In genomic region chr1:117213046-117213445, GRCh38 we compare ENCODE assay signal across 39 cellular contexts. TPM values are rescaled to one million over a fixed set of nuclear protein-coding genes. Genes with fewer than 3 reads are reported as not detected.
"Had no signal": no experiment of that assay in that cellular context is flagged by ENCODE, and none has a peak within 500 bp of the region (broad histone marks: within the 10 kb centered on the region; RNA-seq: fewer than 3 reads in every experiment).

No MANE protein-coding gene starts in this region.

- H3K27me3 ChIP-seq: adrenal gland, body of pancreas, brain microvascular endothelial cell, breast epithelium had no signal

- H3K27ac ChIP-seq: adrenal gland, body of pancreas, brain microvascular endothelial cell, breast epithelium, VCaP had no signal

- H3K27me3 Mint-ChIP-seq: activated CD4-positive, alpha-beta T cell treated with anti-CD3 and anti-CD28 coated beads, Interleukin-2, amount 10 ng/mL, durations not matched to agents 24 days and 14 days; activated naive CD8-positive, alpha-beta T cell treated with anti-CD3 and anti-CD28 coated beads for 36 hours had no signal

- H3K36me3 ChIP-seq: adrenal gland, brain microvascular endothelial cell, breast epithelium had no signal

- H3K4me3 ChIP-seq: adrenal gland, body of pancreas, breast epithelium had no signal

- FAIRE-seq: astrocyte, TTC549 had no signal

- H3K9me3 ChIP-seq: adrenal gland, body of pancreas had no signal

- H3K27ac Mint-ChIP-seq: activated B cell treated with CpG ODN at 0.5 μM for 24 hours; activated CD4-positive, alpha-beta memory T cell treated with anti-CD3 and anti-CD28 coated beads for 36 hours; activated CD4-positive, alpha-beta T cell treated with anti-CD3 and anti-CD28 coated beads, Interleukin-2, amount 10 ng/mL, durations not matched to agents 24 days and 14 days; activated CD8-positive, alpha-beta T cell treated with anti-CD3 and anti-CD28 coated beads for 36 hours; activated naive CD4-positive, alpha-beta T cell treated with anti-CD3 and anti-CD28 coated beads for 36 hours; activated naive CD8-positive, alpha-beta T cell treated with anti-CD3 and anti-CD28 coated beads for 36 hours; activated T-cell treated with anti-CD3 and anti-CD28 coated beads, Interleukin-2, amount 50 U/mL, for 72 hours; activated T-helper 1 cell treated with anti-CD3 and anti-CD28 coated beads, Interleukin-12 subunit alpha, Interleukin-12 subunit beta, Interleukin-2, Interleukin-4 antibody, amounts not matched to agents 30 ng/mL and 10 ng/mL and 1 ng/mL, durations not matched to agents 14 hours and 24 hours and 36 hours; activated T-helper 17 cell treated with anti-CD3 and anti-CD28 coated beads, Interleukin-2, amount 50 U/mL, for 72 hours; T-helper 1 cell treated with Interleukin-12 subunit alpha and Interleukin-12 subunit beta and Interleukin-4 antibody, amounts not matched to agents 30 μg/mL and 1 μg/mL, for 36 hours; T-helper 2 cell treated with Interferon-gamma antibody and Interleukin-4, amounts not matched to agents 5 μg/mL and 100 μg/mL, for 36 hours had no signal

- H3K9me3 Mint-ChIP-seq: activated B cell treated with CpG ODN at 0.5 μM for 24 hours; activated CD4-positive, alpha-beta memory T cell treated with anti-CD3 and anti-CD28 coated beads for 36 hours; activated CD4-positive, alpha-beta T cell treated with anti-CD3 and anti-CD28 coated beads, Interleukin-2, amount 10 ng/mL, durations not matched to agents 24 days and 14 days; activated CD8-positive, alpha-beta T cell treated with anti-CD3 and anti-CD28 coated beads for 36 hours; activated naive CD4-positive, alpha-beta T cell treated with anti-CD3 and anti-CD28 coated beads for 36 hours; activated naive CD4-positive, alpha-beta T cell treated with anti-CD3 and anti-CD28 coated beads, Interleukin-2, amount 50 U/mL, for 72 hours; activated T-cell treated with anti-CD3 and anti-CD28 coated beads, Interleukin-2, amount 50 U/mL, for 4 hours; activated T-helper 1 cell treated with anti-CD3 and anti-CD28 coated beads, Interleukin-12 subunit alpha, Interleukin-12 subunit beta, Interleukin-2, Interleukin-4 antibody, amounts not matched to agents 30 ng/mL and 10 ng/mL and 1 ng/mL, durations not matched to agents 14 hours and 24 hours and 36 hours; T-helper 1 cell treated with Interleukin-12 subunit alpha and Interleukin-12 subunit beta and Interleukin-4 antibody, amounts not matched to agents 30 μg/mL and 1 μg/mL, for 36 hours; T-helper 2 cell treated with Interferon-gamma antibody and Interleukin-4, amounts not matched to agents 5 μg/mL and 100 μg/mL, for 36 hours had no signal

- DNase-seq: activated B cell treated with CpG ODN at 0.5 μM for 24 hours; activated CD4-positive, alpha-beta memory T cell treated with anti-CD3 and anti-CD28 coated beads for 36 hours; activated CD4-positive, alpha-beta T cell treated with anti-CD3 and anti-CD28 coated beads for 4 hours; activated CD4-positive, alpha-beta T cell treated with anti-CD3 and anti-CD28 coated beads, Interleukin-2, amount 10 ng/mL, durations not matched to agents 24 days and 14 days; activated CD4-positive, alpha-beta T cell treated with anti-CD3 and anti-CD28 coated beads, Interleukin-2, amount 50 U/mL, for 1 hour; activated CD4-positive, alpha-beta T cell treated with anti-CD3 and anti-CD28 coated beads, Interleukin-2, amount 50 U/mL, for 4 hours; activated CD4-positive, CD25-positive, alpha-beta regulatory T cell treated with anti-CD3 and anti-CD28 coated beads, Interleukin-2, amount 50 U/mL, for 72 hours; activated CD8-positive, alpha-beta memory T cell treated with anti-CD3 and anti-CD28 coated beads, Interleukin-2, amount 50 U/mL, for 4 hours; activated CD8-positive, alpha-beta T cell treated with anti-CD3 and anti-CD28 coated beads for 36 hours; activated effector memory CD4-positive, alpha-beta T cell treated with anti-CD3 and anti-CD28 coated beads, Interleukin-2, amount 50 U/mL, for 16 hours; activated gamma-delta T cell treated with Interleukin-2 at 50 U/mL for 16 hours; activated naive CD4-positive, alpha-beta T cell; activated naive CD4-positive, alpha-beta T cell treated with anti-CD3 and anti-CD28 coated beads for 36 hours; activated naive CD4-positive, alpha-beta T cell treated with anti-CD3 and anti-CD28 coated beads, Interleukin-2, amount 50 U/mL, for 16 hours; activated naive CD8-positive, alpha-beta T cell treated with anti-CD3 and anti-CD28 coated beads for 36 hours; activated T-cell treated with anti-CD3 and anti-CD28 coated beads for 4 hours; activated T-cell treated with anti-CD3 and anti-CD28 coated beads, Interleukin-2, amount 50 U/mL, for 1 hour; activated T-cell treated with anti-CD3 and anti-CD28 coated beads, Interleukin-2, amount 50 U/mL, for 4 hours; activated T-cell treated with anti-CD3 and anti-CD28 coated beads, Interleukin-2, amount 50 U/mL, for 72 hours; adrenal gland; amniotic stem cell; aorta; body of pancreas; brain microvascular endothelial cell; central memory CD4-positive, alpha-beta T cell; T-helper 1 cell; T-helper 2 cell; T-helper 9 cell had no signal

- H3K4me1 Mint-ChIP-seq: activated B cell treated with CpG ODN at 0.5 μM for 24 hours; activated CD4-positive, alpha-beta T cell treated with anti-CD3 and anti-CD28 coated beads, Interleukin-2, amount 10 ng/mL, durations not matched to agents 24 days and 14 days; activated naive CD8-positive, alpha-beta T cell treated with anti-CD3 and anti-CD28 coated beads for 36 hours; activated T-helper 17 cell treated with anti-CD3 and anti-CD28 coated beads, Interleukin-2, amount 50 U/mL, for 72 hours had no signal

- ATAC-seq: activated CD8-positive, alpha-beta T cell treated with anti-CD3 and anti-CD28 coated beads for 36 hours; activated naive CD4-positive, alpha-beta T cell treated with anti-CD3 and anti-CD28 coated beads, Interleukin-2, amount 50 U/mL, for 72 hours; activated T-cell treated with anti-CD3 and anti-CD28 coated beads, Interleukin-2, amount 50 U/mL, for 4 hours; activated T-cell treated with anti-CD3 and anti-CD28 coated beads, Interleukin-2, amount 50 U/mL, for 72 hours; activated T-helper 17 cell treated with anti-CD3 and anti-CD28 coated beads, Interleukin-2, amount 50 U/mL, for 72 hours; body of pancreas had no signal

- H3K36me3 Mint-ChIP-seq: activated CD4-positive, alpha-beta memory T cell treated with anti-CD3 and anti-CD28 coated beads for 36 hours had no signal

- H3K4me1 ChIP-seq: adrenal gland, breast epithelium had no signal

- H3K4me3 Mint-ChIP-seq: activated B cell treated with CpG ODN at 0.5 μM for 24 hours; activated CD4-positive, alpha-beta memory T cell treated with anti-CD3 and anti-CD28 coated beads for 36 hours; activated CD4-positive, alpha-beta T cell treated with anti-CD3 and anti-CD28 coated beads, Interleukin-2, amount 10 ng/mL, durations not matched to agents 24 days and 14 days; activated CD8-positive, alpha-beta T cell treated with anti-CD3 and anti-CD28 coated beads for 36 hours; activated naive CD4-positive, alpha-beta T cell treated with anti-CD3 and anti-CD28 coated beads for 36 hours; activated naive CD8-positive, alpha-beta T cell treated with anti-CD3 and anti-CD28 coated beads for 36 hours; activated T-cell treated with anti-CD3 and anti-CD28 coated beads, Interleukin-2, amount 50 U/mL, for 4 hours; activated T-cell treated with anti-CD3 and anti-CD28 coated beads, Interleukin-2, amount 50 U/mL, for 72 hours; activated T-helper 1 cell treated with anti-CD3 and anti-CD28 coated beads, Interleukin-12 subunit alpha, Interleukin-12 subunit beta, Interleukin-2, Interleukin-4 antibody, amounts not matched to agents 30 ng/mL and 10 ng/mL and 1 ng/mL, durations not matched to agents 14 hours and 24 hours and 36 hours; activated T-helper 17 cell treated with anti-CD3 and anti-CD28 coated beads, Interleukin-2, amount 50 U/mL, for 72 hours; T-helper 1 cell treated with Interleukin-12 subunit alpha and Interleukin-12 subunit beta and Interleukin-4 antibody, amounts not matched to agents 30 μg/mL and 1 μg/mL, for 36 hours; T-helper 2 cell treated with Interferon-gamma antibody and Interleukin-4, amounts not matched to agents 5 μg/mL and 100 μg/mL, for 36 hours had no signal

RNA-seq across cellular contexts. Expression of gene VTCN1, which starts 2.3 kb away (rescaled TPM):
- total RNA-seq: activated B cell treated with CpG ODN at 0.5 μM for 24 hours; activated CD4-positive, alpha-beta memory T cell treated with anti-CD3 and anti-CD28 coated beads for 36 hours; activated CD4-positive, alpha-beta T cell treated with anti-CD3 and anti-CD28 coated beads, Interleukin-2, amount 10 ng/mL, durations not matched to agents 24 days and 14 days; activated CD8-positive, alpha-beta memory T cell treated with anti-CD3 and anti-CD28 coated beads for 36 hours; activated CD8-positive, alpha-beta T cell treated with anti-CD3 and anti-CD28 coated beads for 36 hours; activated naive CD4-positive, alpha-beta T cell treated with anti-CD3 and anti-CD28 coated beads for 36 hours; activated naive CD4-positive, alpha-beta T cell treated with anti-CD3 and anti-CD28 coated beads, Interleukin-2, amount 50 U/mL, for 72 hours; activated naive CD8-positive, alpha-beta T cell treated with anti-CD3 and anti-CD28 coated beads for 36 hours; activated T-cell treated with anti-CD3 and anti-CD28 coated beads, Interleukin-2, amount 50 U/mL, for 4 hours; activated T-cell treated with anti-CD3 and anti-CD28 coated beads, Interleukin-2, amount 50 U/mL, for 72 hours; activated T-helper 1 cell treated with anti-CD3 and anti-CD28 coated beads, Interleukin-12 subunit alpha, Interleukin-12 subunit beta, Interleukin-2, Interleukin-4 antibody, amounts not matched to agents 30 ng/mL and 10 ng/mL and 1 ng/mL, durations not matched to agents 14 hours and 24 hours and 36 hours; activated T-helper 17 cell treated with anti-CD3 and anti-CD28 coated beads, Interleukin-2, amount 50 U/mL, for 72 hours; adrenal gland; cardiac septum had no signal
- polyA plus RNA-seq: adrenal gland had no signal
